ENCODE assay signal across 25 cellular contexts in genomic region chr5:82564963-82565362, GRCh38.
"Had no signal": no experiment of that assay in that cellular context is flagged by ENCODE, and none has a peak within 500 bp of the region (broad histone marks: within the 10 kb centered on the region; RNA-seq: fewer than 3 reads in every experiment).

No MANE protein-coding gene starts in this region.

- H3K4me3 ChIP-seq: dorsolateral prefrontal cortex, esophagus muscularis mucosa, gastroesophageal sphincter, left lung, mucosa of descending colon, pancreas, right atrium auricular region, smooth muscle cell, suprapubic skin, transverse colon, upper lobe of right lung, uterus had no signal

- DNase-seq: dorsolateral prefrontal cortex; effector CD4-positive, alpha-beta T cell; foreskin keratinocyte; glutamatergic neuron; left cardiac atrium; left lung; mesenchymal stem cell; mucosa of descending colon; naive B cell; pancreas; stimulated activated CD4-positive, alpha-beta T cell treated with anti-CD3 and anti-CD28 coated beads, Interleukin-12 subunit alpha, Interleukin-12 subunit beta, amount 100 ng/mL, for 4 hours; stimulated activated CD4-positive, alpha-beta T cell treated with anti-CD3 and anti-CD28 coated beads, Interleukin-1b, Interleukin-23, amount 100 ng/mL, for 48 hours; stimulated activated CD4-positive, alpha-beta T cell treated with anti-CD3 and anti-CD28 coated beads, Interleukin-4, amount 100 ng/mL, for 1 hour; stimulated activated CD8-positive, alpha-beta memory T cell treated with anti-CD3 and anti-CD28 coated beads, Interleukin-4, amount 100 ng/mL, for 48 hours; stimulated activated naive CD4-positive, alpha-beta T cell; stimulated activated naive CD8-positive, alpha-beta T cell treated with anti-CD3 and anti-CD28 coated beads, Interleukin-15, amount 100 ng/mL, for 72 hours; transverse colon; upper lobe of right lung; uterus had no signal

- ATAC-seq: foreskin keratinocyte; gastroesophageal sphincter; left cardiac atrium; left lung; mucosa of descending colon; pancreas; sciatic nerve; stimulated activated naive CD8-positive, alpha-beta T cell treated with anti-CD3 and anti-CD28 coated beads, Interleukin-15, amount 100 ng/mL, for 72 hours had no signal
